21 cellular contexts compared by ENCODE assay signal in genomic region chr7:66967029-66967428, GRCh38.
"Had no signal": no experiment of that assay in that cellular context is flagged by ENCODE, and none has a peak within 500 bp of the region (broad histone marks: within the 10 kb centered on the region; RNA-seq: fewer than 3 reads in every experiment).

No MANE protein-coding gene starts in this region.

- H3K4me1 Mint-ChIP-seq: activated T-helper 17 cell treated with anti-CD3 and anti-CD28 coated beads, Interleukin-2, amount 50 U/mL, for 72 hours had no signal

- H3K27ac ChIP-seq: esophagus muscularis mucosa, prostate gland, right atrium auricular region, tibial nerve, uterus, WERI-Rb-1 had no signal

- H3K27me3 Mint-ChIP-seq: activated T-cell treated with anti-CD3 and anti-CD28 coated beads, Interleukin-2, amount 50 U/mL, for 24 hours; activated T-helper 17 cell treated with anti-CD3 and anti-CD28 coated beads, Interleukin-2, amount 50 U/mL, for 72 hours; natural killer cell treated with Interleukin-12 subunit alpha and Interleukin-12 subunit beta and Interleukin-15 and Interleukin-18, amount 100 ng/mL, for 72 hours; stimulated activated naive CD8-positive, alpha-beta T cell treated with anti-CD3 and anti-CD28 coated beads, Interleukin-15, Interleukin-2, amounts not matched to agents 100 ng/mL and 50 ng/mL, for 24 hours had no signal

- H3K9me3 ChIP-seq: esophagus muscularis mucosa, prostate gland, right atrium auricular region, uterus had no signal

- H3K27ac Mint-ChIP-seq: activated naive CD4-positive, alpha-beta T cell treated with anti-CD3 and anti-CD28 coated beads, Interleukin-2, amount 50 U/mL, for 72 hours; activated T-cell treated with anti-CD3 and anti-CD28 coated beads, Interleukin-2, amount 50 U/mL, for 24 hours; activated T-helper 17 cell treated with anti-CD3 and anti-CD28 coated beads, Interleukin-2, amount 50 U/mL, for 72 hours; natural killer cell treated with Interleukin-12 subunit alpha and Interleukin-12 subunit beta and Interleukin-15 and Interleukin-18, amount 100 ng/mL, for 72 hours; stimulated activated naive CD8-positive, alpha-beta T cell treated with anti-CD3 and anti-CD28 coated beads, Interleukin-15, Interleukin-2, amounts not matched to agents 100 ng/mL and 50 ng/mL, for 24 hours had no signal

- H3K4me3 Mint-ChIP-seq: activated T-cell treated with anti-CD3 and anti-CD28 coated beads, Interleukin-2, amount 50 U/mL, for 24 hours; activated T-helper 17 cell treated with anti-CD3 and anti-CD28 coated beads, Interleukin-2, amount 50 U/mL, for 72 hours; natural killer cell treated with Interleukin-12 subunit alpha and Interleukin-12 subunit beta and Interleukin-15 and Interleukin-18, amount 100 ng/mL, for 72 hours; stimulated activated naive CD8-positive, alpha-beta T cell treated with anti-CD3 and anti-CD28 coated beads, Interleukin-15, Interleukin-2, amounts not matched to agents 100 ng/mL and 50 ng/mL, for 24 hours had no signal

- H3K9me3 Mint-ChIP-seq: activated naive CD4-positive, alpha-beta T cell treated with anti-CD3 and anti-CD28 coated beads, Interleukin-2, amount 50 U/mL, for 72 hours; activated T-cell treated with anti-CD3 and anti-CD28 coated beads, Interleukin-2, amount 50 U/mL, for 24 hours; activated T-helper 17 cell treated with anti-CD3 and anti-CD28 coated beads, Interleukin-2, amount 50 U/mL, for 72 hours; natural killer cell treated with Interleukin-12 subunit alpha and Interleukin-12 subunit beta and Interleukin-15 and Interleukin-18, amount 100 ng/mL, for 72 hours; stimulated activated naive CD8-positive, alpha-beta T cell treated with anti-CD3 and anti-CD28 coated beads, Interleukin-15, Interleukin-2, amounts not matched to agents 100 ng/mL and 50 ng/mL, for 24 hours had no signal

- H3K27me3 ChIP-seq: esophagus muscularis mucosa, right atrium auricular region, tibial nerve, uterus had no signal

- DNase-seq: activated CD4-positive, alpha-beta T cell treated with anti-CD3 and anti-CD28 coated beads for 1 hour; activated CD4-positive, alpha-beta T cell treated with anti-CD3 and anti-CD28 coated beads, Interleukin-2, amount 50 U/mL, for 1 hour; activated CD8-positive, alpha-beta memory T cell treated with anti-CD3 and anti-CD28 coated beads for 24 hours; activated CD8-positive, alpha-beta memory T cell treated with anti-CD3 and anti-CD28 coated beads, Interleukin-2, amount 50 U/mL, for 4 hours; activated T-cell treated with anti-CD3 and anti-CD28 coated beads, Interleukin-2, amount 50 U/mL, for 24 hours; central memory CD4-positive, alpha-beta T cell; hippocampal formation; left ventricle myocardium superior; mammary epithelial cell; stimulated activated CD4-positive, alpha-beta T cell treated with anti-CD3 and anti-CD28 coated beads, Interleukin-12 subunit alpha, Interleukin-12 subunit beta, amount 100 ng/mL, for 4 hours; stimulated activated CD4-positive, alpha-beta T cell treated with anti-CD3 and anti-CD28 coated beads, Interleukin-4, amount 100 ng/mL, for 4 hours; uterus; WERI-Rb-1 had no signal

- H3K36me3 Mint-ChIP-seq: activated naive CD4-positive, alpha-beta T cell treated with anti-CD3 and anti-CD28 coated beads, Interleukin-2, amount 50 U/mL, for 72 hours; natural killer cell treated with Interleukin-12 subunit alpha and Interleukin-12 subunit beta and Interleukin-15 and Interleukin-18, amount 100 ng/mL, for 72 hours had no signal

- H3K4me1 ChIP-seq: esophagus muscularis mucosa, prostate gland, right atrium auricular region, tibial nerve, uterus had no signal

- H3K4me3 ChIP-seq: esophagus muscularis mucosa, prostate gland, right atrium auricular region, tibial nerve, uterus had no signal

- ATAC-seq: activated T-helper 17 cell treated with anti-CD3 and anti-CD28 coated beads, Interleukin-2, amount 50 U/mL, for 72 hours; left ventricle myocardium superior; natural killer cell treated with Interleukin-12 subunit alpha and Interleukin-12 subunit beta and Interleukin-15 and Interleukin-18, amount 100 ng/mL, for 72 hours had no signal

- H3K36me3 ChIP-seq: esophagus muscularis mucosa, prostate gland, right atrium auricular region, tibial nerve, uterus, WERI-Rb-1 had no signal
